Comparison of ENCODE assay signal across 8 cellular contexts in genomic region chr3:138834359-138835176, GRCh38. TPM values are rescaled to one million over a fixed set of nuclear protein-coding genes. Genes with fewer than 3 reads are reported as not detected.
A peak's percentile ranks its signal among the peaks of the same experiment; 100 is the strongest.
DNase-seq lines count a peak whose midpoint lies in the region; ATAC-seq and TF ChIP-seq lines count a peak whose summit lies in the region.

TSS of gene PIK3CB (minus strand) at chr3:138834928. CDS start at chr3:138759343, 75,585 bp downstream.

- no peaks in the 10 kb centered on the region for H3K36me3 ChIP-seq in SJCRH30

- peak; percentile 46 for TF ChIP-seq CTCF in foreskin keratinocyte (conservative IDR thresholded peaks at IDR 0.05)

- no peaks in the 10 kb centered on the region for H3K9me3 ChIP-seq in SJCRH30 (replicated peaks)

- H3K4me1 ChIP-seq in SJCRH30 = no peaks in the 10 kb centered on the region; the same call in 1 of the 2 replicates
- H3K4me1 ChIP-seq in foreskin keratinocyte = peaks cover 9% of the 10 kb centered on the region

- peak within 1 kb of the TSS; percentile 87 for H3K4me3 ChIP-seq in SJCRH30

- H3K27ac ChIP-seq in SJCRH30 (peak within 1 kb of the TSS; percentile 83), foreskin keratinocyte (peak within 1 kb of the TSS; percentile 61)

- ATAC-seq in foreskin keratinocyte = peak; percentile 96

- no peaks in the 10 kb centered on the region for H3K27me3 ChIP-seq in SJCRH30
- no peaks in the 10 kb centered on the region for H3K27me3 ChIP-seq in foreskin keratinocyte

- DNase-seq in ELR (ENCODE audit: low read depth) (peak; percentile 86), H4 (ENCODE audit: low spot score) (peak; percentile 80), M059J (ENCODE audit: low read depth) (peak; percentile 89), SJCRH30 (peak; percentile 90 to 92), foreskin keratinocyte (peak; percentile 34 to 61), nucleus accumbens (lab: John Stamatoyannopoulos, UW) (peak; percentile 16 to 95 (median 82)), superior temporal gyrus (ENCODE audit: extremely low spot score) (peak; percentile 87)
- peak; percentile 73 for DNase-seq in activated gamma-delta T cell treated with anti-CD3 and anti-CD28 coated beads, Interleukin-2, amount 50 U/mL, for 16 hours (ENCODE audit: low read depth)

RNA-seq across cellular contexts. Expression of gene PIK3CB, which starts in this region (rescaled TPM):
- total RNA-seq in H4 (2014; rRNA removed; shearing (Covaris generic)) = 5.3 and 6.1 TPM in 2 replicates
- total RNA-seq in M059J (2014; rRNA removed; shearing (Covaris generic)) = 7.6 and 21.9 TPM in 2 replicates
- total RNA-seq in SJCRH30 (2014; rRNA removed; shearing (Covaris generic)) = 4.9 and 5.6 TPM in 2 replicates
- total RNA-seq in foreskin keratinocyte = 22.9 and 23.7 TPM in 2 replicates
- 8.0 and 9.1 TPM in 2 replicates for polyA plus RNA-seq in foreskin keratinocyte

Comparison
In these comparisons a context has a peak if more than half of its experiments do, and no peak if none do; other contexts are left out.
1. Peak in every context shown above with its lines: DNase-seq, ATAC-seq, H3K4me3 ChIP-seq and H3K27ac ChIP-seq.